1 cellular context compared by ENCODE assay signal in genomic region chr22:17158176-17158567, GRCh38.
TF ChIP-seq lines count a peak whose summit lies in the region.

No MANE protein-coding gene starts in this region.

TF ChIP-seq in HCT116, 20 proteins besides CTCF, POLR2A, EP300 and RAD21 (continued from another document):
- TF ChIP-seq MAX (IDR thresholded peaks at IDR 0.05) = no peak
- TF ChIP-seq POLR2AphosphoS5 (IDR thresholded peaks at IDR 0.05; ENCODE audit: low read depth, low read length) = no peak
- TF ChIP-seq ATF3 (IDR thresholded peaks at IDR 0.05) = no peak
- TF ChIP-seq EZH2phosphoT487 (IDR thresholded peaks at IDR 0.05; ENCODE audit: borderline replicate concordance) = no peak
- no peak for TF ChIP-seq ZBTB33 (IDR thresholded peaks at IDR 0.05; ENCODE audit: extremely low read depth, insufficient replicate concordance, low read length)
- TF ChIP-seq ZNF274 (IDR thresholded peaks at IDR 0.05; ENCODE audit: low read depth, low read length) = no peak
- TF ChIP-seq SIN3A (IDR thresholded peaks at IDR 0.05; ENCODE audit: low read depth) = no peak
- no peak for TF ChIP-seq SP1 (IDR thresholded peaks at IDR 0.05; ENCODE audit: low read depth)
- TF ChIP-seq SRF (IDR thresholded peaks at IDR 0.05; ENCODE audit: low read depth) = no peak
